In the genomic region with DNA sequence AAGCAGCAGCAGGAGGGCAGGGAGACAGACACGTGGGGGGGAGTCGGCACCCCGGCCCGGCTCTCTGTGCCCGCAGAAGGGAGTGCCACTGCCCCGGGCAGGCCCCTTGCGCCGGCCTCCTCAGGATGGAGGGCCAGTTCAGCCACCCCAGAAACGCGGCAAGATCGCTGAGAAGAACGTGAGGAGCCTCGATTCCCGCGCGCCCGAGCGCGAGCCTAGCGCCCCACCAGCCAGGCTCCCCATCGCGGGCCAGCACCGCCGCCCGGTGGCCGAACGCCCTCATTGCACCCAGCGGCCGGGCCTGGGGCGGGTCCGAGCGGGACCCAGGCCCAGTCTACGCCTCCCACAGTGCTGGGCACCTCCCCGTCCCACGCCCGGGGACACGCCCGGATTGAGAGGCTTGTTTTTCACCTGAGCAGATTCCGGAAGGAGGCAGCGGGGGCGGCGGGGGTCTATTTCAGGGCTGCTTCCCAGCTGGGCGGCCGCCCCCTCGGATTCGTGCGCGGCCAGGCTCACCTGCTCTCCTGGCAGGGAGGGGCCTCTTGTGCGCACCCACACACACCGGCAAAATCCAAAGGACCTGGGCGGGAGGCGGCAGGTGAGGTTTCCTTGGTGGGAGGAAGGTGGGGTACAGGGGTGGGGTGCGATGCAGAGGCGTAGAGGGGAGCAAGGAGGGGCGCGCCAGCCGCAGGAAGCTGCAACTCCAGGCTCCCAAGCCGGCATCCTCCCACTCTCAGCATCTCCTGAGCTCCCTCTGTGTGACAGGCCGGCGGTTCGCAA, we compare ENCODE assay signal across 8 cellular contexts. TPM values are rescaled to one million over a fixed set of nuclear protein-coding genes. Genes with fewer than 3 reads are reported as not detected.
DNase-seq lines count a peak whose midpoint lies in the region; ATAC-seq and TF ChIP-seq lines count a peak whose summit lies in the region.

No MANE protein-coding gene starts in this region.

- in situ Hi-C loops in ACHN (cut with HindIII; ENCODE audit: low pct_ligation_motif_present, low pct_unique_long_range_greater_than_20kb, low sequenced_read_pairs) (no loop called here), GM13977 (cut with MboI; ENCODE audit: low pct_unique_long_range_greater_than_20kb, low sequenced_read_pairs, unreplicated experiment) (loop anchor here (10.0 kb wide), 1 partner anchor 370 kb away; the partner anchor contains the start of gene LEMD2)

- no peaks in the 10 kb centered on the region for H3K36me3 Mint-ChIP-seq in activated T-cell treated with anti-CD3 and anti-CD28 coated beads, Interleukin-2, amount 50 U/mL, for 24 hours (ENCODE audit: low read depth)
- H3K36me3 Mint-ChIP-seq in neural crest cell (ENCODE audit: low read depth) = no peaks in the 10 kb centered on the region

- no peak overlapping the region for H3K27ac ChIP-seq in suprapubic skin

- H3K4me1 ChIP-seq in suprapubic skin = peaks cover 10% of the 10 kb centered on the region

- H3K4me3 Mint-ChIP-seq in activated T-cell treated with anti-CD3 and anti-CD28 coated beads, Interleukin-2, amount 50 U/mL, for 24 hours = no peak overlapping the region
- H3K4me3 Mint-ChIP-seq in neural crest cell = no peak overlapping the region

- H3K4me1 Mint-ChIP-seq in activated T-cell treated with anti-CD3 and anti-CD28 coated beads, Interleukin-2, amount 50 U/mL, for 24 hours (ENCODE audit: low read depth) = peaks cover 6% of the 10 kb centered on the region
- H3K4me1 Mint-ChIP-seq in neural crest cell = peaks cover 9% of the 10 kb centered on the region

- TF ChIP-seq CTCF in GM13977 (IDR thresholded peaks at IDR 0.05; ENCODE audit: extremely low read depth, insufficient read depth, missing control alignments) = peak; percentile 99
- TF ChIP-seq CTCF in neural crest cell (conservative IDR thresholded peaks at IDR 0.05) = peak; percentile 99
- TF ChIP-seq CTCF in suprapubic skin (IDR thresholded peaks at IDR 0.05) = peak; percentile 93 to 98

- no peak for TF ChIP-seq POLR2A in suprapubic skin (IDR thresholded peaks at IDR 0.05)

- peaks cover 60% of the 10 kb centered on the region for H3K27me3 ChIP-seq in suprapubic skin

- no peak for TF ChIP-seq EP300 in suprapubic skin (IDR thresholded peaks at IDR 0.05)

- no peak for ATAC-seq in GM18858 (IDR thresholded peaks at IDR 0.05; ENCODE audit: unreplicated experiment)

- H3K4me3 ChIP-seq in suprapubic skin = peak overlapping the region; percentile 25

- H3K9me3 ChIP-seq in suprapubic skin = peaks cover 7% of the 10 kb centered on the region

- DNase-seq in ACHN (peak; percentile 38), GM13977 (ENCODE audit: low spot score) (peak; percentile 93), NOMO-1 (lab: John Stamatoyannopoulos, UW; ENCODE audit: unreplicated experiment in 2 of 2) (peak; percentile 43 to 51), fibroblast of gingiva (ENCODE audit: low read depth) (peak; percentile 17), neural crest cell (ENCODE audit: low read depth, low spot score) (peak; percentile 84), suprapubic skin (ENCODE audit: low spot score in 2 of 2) (peak; percentile 60 to 79)
- DNase-seq in activated T-cell treated with anti-CD3 and anti-CD28 coated beads, Interleukin-2, amount 50 U/mL, for 24 hours = peak; percentile 85

- H3K27ac Mint-ChIP-seq in activated T-cell treated with anti-CD3 and anti-CD28 coated beads, Interleukin-2, amount 50 U/mL, for 24 hours = no peak overlapping the region
- H3K27ac Mint-ChIP-seq in neural crest cell (ENCODE audit: unreplicated experiment) = no peak overlapping the region

- no peaks in the 10 kb centered on the region for H3K9me3 Mint-ChIP-seq in activated T-cell treated with anti-CD3 and anti-CD28 coated beads, Interleukin-2, amount 50 U/mL, for 24 hours
- H3K9me3 Mint-ChIP-seq in neural crest cell = peaks cover 4% of the 10 kb centered on the region

- H3K27me3 Mint-ChIP-seq in activated T-cell treated with anti-CD3 and anti-CD28 coated beads, Interleukin-2, amount 50 U/mL, for 24 hours = peaks cover 45% of the 10 kb centered on the region
- H3K27me3 Mint-ChIP-seq in neural crest cell (ENCODE audit: low read depth) = peaks cover 49% of the 10 kb centered on the region

- no peaks in the 10 kb centered on the region for H3K36me3 ChIP-seq in suprapubic skin

- WGBS in suprapubic skin = 10% methylated on average over 2 of the region's 61 CpGs

RNA-seq across cellular contexts. Expression of gene GRM4, which starts 9.0 kb away (rescaled TPM):
- total RNA-seq in neural crest cell = not detected in 2 replicates
- total RNA-seq in suprapubic skin = not detected

Comparison
In these comparisons a context has a peak if more than half of its experiments do, and no peak if none do; other contexts are left out.
1. DNase-seq: peak in every context shown above with its lines; median percentile 93 in GM13977; 85 in activated T-cell treated with anti-CD3 and anti-CD28 coated beads, Interleukin-2, amount 50 U/mL, for 24 hours; 84 in neural crest cell; 70 in suprapubic skin; 47 in NOMO-1; 38 in ACHN; 17 in fibroblast of gingiva.